ENCODE assay signal across 8 cellular contexts in genomic region chr5:131747180-131748105, GRCh38. TPM values are rescaled to one million over a fixed set of nuclear protein-coding genes. Genes with fewer than 3 reads are reported as not detected.
DNase-seq lines count a peak whose midpoint lies in the region; ATAC-seq and TF ChIP-seq lines count a peak whose summit lies in the region.

No MANE protein-coding gene starts in this region.

- no peaks in the 10 kb centered on the region for H3K9me3 ChIP-seq in HEK293 (ENCODE audit: control insufficient read depth, insufficient read depth, low read depth, low read length)
- no peaks in the 10 kb centered on the region for H3K9me3 ChIP-seq in testis

- 85 to 87% methylated on average over 6 of the region's 6 CpGs for WGBS in testis, 2 donors

- no peak overlapping the region for H3K4me3 ChIP-seq in HEK293 (ENCODE audit: low read depth, low read length)
- H3K4me3 ChIP-seq in fibroblast of pulmonary artery (replicated peaks; ENCODE audit: low read depth, low read length) = no peak overlapping the region
- H3K4me3 ChIP-seq in testis = no peak overlapping the region
- H3K4me3 ChIP-seq in coronary artery = no peak overlapping the region

- intact Hi-C loops in testis (cut with DNase I; ENCODE audit: low total_unique reads) = no loop called here

- H3K4me1 ChIP-seq in HEK293 (ENCODE audit: control insufficient read depth, insufficient read depth, low read length) (no peaks in the 10 kb centered on the region), testis (no peaks in the 10 kb centered on the region)

- POLR2A ChIA-PET in HEK293 (lab: Yijun Ruan, JAX) = no interaction called here

- H3K36me3 ChIP-seq in HEK293 (ENCODE audit: control insufficient read depth in 2 of 2, insufficient read depth in 1 of 2, low read length in 2 of 2) (peaks cover 13 to 15% of the 10 kb centered on the region in 2 experiments), testis (ENCODE audit: low read depth, missing control alignments) (no peaks in the 10 kb centered on the region)

- peak; percentile 21 for DNase-seq in GM10266 (ENCODE audit: extremely low spot score)
- DNase-seq in NOMO-1 (lab: John Stamatoyannopoulos, UW; ENCODE audit: unreplicated experiment in 2 of 2) = peak; percentile 41 to 85
- DNase-seq in fibroblast of pulmonary artery (ENCODE audit: low read depth) = peak; percentile 27
- no peak for DNase-seq in SK-N-DZ (ENCODE audit: low spot score)
- DNase-seq in testis = no peak
- DNase-seq in coronary artery (ENCODE audit: low spot score) = no peak

- no peak for TF ChIP-seq CTCF in GM10266 (IDR thresholded peaks at IDR 0.05; ENCODE audit: control insufficient read depth, insufficient read depth, low read depth, missing control alignments)
- no peak for TF ChIP-seq CTCF in HEK293 (tag by site-specific recombination; IDR thresholded peaks at IDR 0.05)
- TF ChIP-seq CTCF in fibroblast of pulmonary artery (IDR thresholded peaks at IDR 0.05; ENCODE audit: low read length, missing control alignments) = no peak
- TF ChIP-seq CTCF in testis (IDR thresholded peaks at IDR 0.05) = no peak
- TF ChIP-seq CTCF in coronary artery (IDR thresholded peaks at IDR 0.05) = no peak

- no peak for ATAC-seq in SK-N-SH treated with all-trans-retinoic acid at 6 μM for 48 hours

- CTCF ChIA-PET in HEK293 (lab: Yijun Ruan, JAX) = interaction anchor here (0.6 to 0.7 kb wide), 2 partner anchors 40 to 43 kb away, joined by 3 to 4 read pairs; no protein-coding TSS in a partner anchor

- no peaks in the 10 kb centered on the region for H3K27me3 ChIP-seq in testis

- TF ChIP-seq POLR2A in testis (IDR thresholded peaks at IDR 0.05) = no peak

- H3K27ac ChIP-seq in HEK293 (ENCODE audit: extremely low read depth, low read depth, low read length) = no peak overlapping the region
- no peak overlapping the region for H3K27ac ChIP-seq in testis
- no peak overlapping the region for H3K27ac ChIP-seq in coronary artery

TF ChIP-seq in HEK293, 187 proteins besides CTCF, POLR2A, EP300 and RAD21:
- TF ChIP-seq PRDM1 (tag by site-specific recombination; IDR thresholded peaks at IDR 0.05) (peak; percentile 89), ZNF843 (tag by site-specific recombination; IDR thresholded peaks at IDR 0.05) (no peak), ZNF10 (tag by site-specific recombination; IDR thresholded peaks at IDR 0.05) (no peak)
TF ChIP-seq in HEK293: peak in this region for 1.

TF ChIP-seq in SK-N-SH treated with all-trans-retinoic acid at 6 μM for 48 hours, 23 proteins besides CTCF, POLR2A, EP300 and RAD21:
- TF ChIP-seq ZNF565 (CRISPR knock-in tag; conservative IDR thresholded peaks at IDR 0.05; ENCODE audit: low read depth) (no peak), ZFP30 (CRISPR knock-in tag; IDR thresholded peaks at IDR 0.05) (no peak), CREB5 (CRISPR knock-in tag; IDR thresholded peaks at IDR 0.05; ENCODE audit: low read depth) (no peak), SNAI2 (CRISPR knock-in tag; IDR thresholded peaks at IDR 0.05) (no peak)

RNA-seq across cellular contexts. Expression of gene FNIP1, which starts 49.4 kb away (rescaled TPM):
- 10.1 and 11.2 TPM in 2 replicates for polyA plus RNA-seq in SK-N-DZ (2014; cell fraction: cytosol; rRNA removed)
- polyA plus RNA-seq in SK-N-DZ (2014; cell fraction: nucleus; rRNA removed) = 12.3 and 21.2 TPM in 2 replicates
- total RNA-seq in testis = 10 to 100 TPM; 60.1 to 61.3 TPM
- polyA plus RNA-seq in testis (ENCODE audit: insufficient read depth, low read depth, low replicate concordance) = 29.2 TPM

Comparison
In these comparisons a context has a peak if more than half of its experiments do, and no peak if none do; other contexts are left out.
1. DNase-seq: peak in GM10266 (single experiment), NOMO-1 (2 of 2) and fibroblast of pulmonary artery (single experiment); none in SK-N-DZ (single experiment), testis (single experiment) and coronary artery (single experiment).